In genomic region chr1:109657970-109658369, GRCh38 we compare ENCODE assay signal across 1 cellular context.
TF ChIP-seq lines count a peak whose summit lies in the region.

No MANE protein-coding gene starts in this region.

TF ChIP-seq in K562, 482 proteins besides CTCF, POLR2A, EP300 and RAD21:
- no peak for TF ChIP-seq NEUROD1 (IDR thresholded peaks at IDR 0.05; ENCODE audit: borderline replicate concordance, low read depth, low read length, partially characterized antibody)
- TF ChIP-seq NR2C1 (IDR thresholded peaks at IDR 0.05) = peak; percentile 75
- TF ChIP-seq NR2C1 (tag; IDR thresholded peaks at IDR 0.05) = peak; percentile 85
- TF ChIP-seq ZNF609 (CRISPR knock-in tag; IDR thresholded peaks at IDR 0.05; ENCODE audit: borderline replicate concordance) = no peak
- TF ChIP-seq NR2C2 (CRISPR knock-in tag; IDR thresholded peaks at IDR 0.05) = no peak
- TF ChIP-seq NR2C2 (tag; IDR thresholded peaks at IDR 0.05) = peak; percentile 74; the same call in 1 of the 2 replicates
- TF ChIP-seq SNAPC5 (CRISPR knock-in tag; IDR thresholded peaks at IDR 0.05) = no peak
